8 cellular contexts compared by ENCODE assay signal in genomic region chr6:43478008-43478372, GRCh38. TPM values are rescaled to one million over a fixed set of nuclear protein-coding genes. Genes with fewer than 3 reads are reported as not detected.
DNase-seq lines count a peak whose midpoint lies in the region; ATAC-seq, FAIRE-seq and TF ChIP-seq lines count a peak whose summit lies in the region.

No MANE protein-coding gene starts in this region.

- peaks cover 48 to 54% (median 49%) of the 10 kb centered on the region in 3 donors for H3K4me1 Mint-ChIP-seq in T-cell

- H3K27me3 ChIP-seq in foreskin keratinocyte (no peaks in the 10 kb centered on the region), small intestine (ENCODE audit: control insufficient read depth in 2 of 2, insufficient read depth in 2 of 2, low read length in 2 of 2) (no peaks in the 10 kb centered on the region)

- no peaks in the 10 kb centered on the region for H3K9me3 Mint-ChIP-seq in T-cell

- POLR2A ChIA-PET in T-cell (lab: Charles Lee), result interaction anchor here (0.5 to 1.1 kb wide), 7 partner anchors 15 to 1238 kb away, joined by 3 to 5 read pairs (median 3); partner anchors contain the start of gene PEX6 (in 1 of the 2)

- no peaks in the 10 kb centered on the region for H3K9me3 ChIP-seq in small intestine (ENCODE audit: control insufficient read depth, low read depth)

- H3K27ac ChIP-seq in foreskin keratinocyte (peak overlapping the region; percentile 61), small intestine (ENCODE audit: low read depth in 1 of 2, low read length in 1 of 2) (peak overlapping the region; percentile 14 to 82)

- peak overlapping the region; percentile 75 to 94 for H3K27ac Mint-ChIP-seq in T-cell

- CTCF ChIA-PET in T-cell (lab: Charles Lee), result interaction anchor here in 1 of 2 donors (0.5 to 1.4 kb wide), 2 partner anchors 26 to 39 kb away, joined by 3 read pairs; partner anchors contain the start of genes POLR1C and YIPF3

- ATAC-seq in HG02938 (IDR thresholded peaks at IDR 0.05; ENCODE audit: unreplicated experiment) (peak; percentile 19), T-cell (replicated peaks in 1 of 4) (no peak), foreskin keratinocyte (no peak), HG03565 (IDR thresholded peaks at IDR 0.05; ENCODE audit: unreplicated experiment) (no peak)

- no peaks in the 10 kb centered on the region for H3K36me3 ChIP-seq in small intestine (ENCODE audit: control insufficient read depth in 2 of 2, insufficient read depth in 2 of 2, low read length in 2 of 2)

- peak overlapping the region; percentile 92 to 99 (median 93) for H3K4me3 Mint-ChIP-seq in T-cell

- no peak for FAIRE-seq in small intestine (lab: Jason Lieb, UNC)

- peaks cover 13% of the 10 kb centered on the region for H3K4me1 ChIP-seq in foreskin keratinocyte
- H3K4me1 ChIP-seq in small intestine (ENCODE audit: control insufficient read depth in 2 of 2, insufficient read depth in 1 of 2, low read depth in 1 of 2, low read length in 1 of 2), result peaks cover 0 to 15% of the 10 kb centered on the region in 2 donors

- peak overlapping the region; percentile 83 to 86 for H3K4me3 ChIP-seq in small intestine (ENCODE audit: low read depth in 1 of 2, low read length in 2 of 2)

- 8 to 20% (median 9%) methylated on average over 3 of the region's 3 CpGs for WGBS in small intestine, 3 donors

- DNase-seq in T-cell (peak in 2 of 34 experiments; percentile 15 to 16), foreskin keratinocyte (no peak), small intestine (no peak), mesenteric fat pad (ENCODE audit: low spot score) (no peak), EL (no peak), NCI-H2227 treated with DMSO at 0.1 percent for 48 hours (lab: John Stamatoyannopoulos, UW) (no peak)

- no peak for TF ChIP-seq CTCF in foreskin keratinocyte (conservative IDR thresholded peaks at IDR 0.05)

- H3K36me3 Mint-ChIP-seq in T-cell, result peaks cover under 1% of the 10 kb centered on the region

- H3K27me3 Mint-ChIP-seq in T-cell, result no peaks in the 10 kb centered on the region

RNA-seq across cellular contexts. Expression of gene TJAP1, which starts 0.6 kb away (rescaled TPM):
- total RNA-seq in T-cell, result 10 to 100 TPM; 30.8 to 51.9 (median 50.6) TPM
- total RNA-seq in foreskin keratinocyte, result 28.6 and 29.7 TPM in 2 replicates
- polyA plus RNA-seq in foreskin keratinocyte, result 28.6 and 28.8 TPM in 2 replicates
- 10 to 100 TPM; 17.2 to 30.3 (median 29.3) TPM for polyA plus RNA-seq in small intestine
- total RNA-seq in mesenteric fat pad, result 20.3 TPM

RNA-seq across cellular contexts. Expression of gene DLK2, which starts 22.6 kb away (rescaled TPM):
- 1 to 10 TPM in 4 of 5 donors, under 1 TPM in 1; 0.47 to 2.1 (median 1.4) TPM for total RNA-seq in T-cell
- total RNA-seq in foreskin keratinocyte, result 22.9 and 28.4 TPM in 2 replicates
- polyA plus RNA-seq in foreskin keratinocyte, result 26.7 and 33.5 TPM in 2 replicates
- polyA plus RNA-seq in small intestine, result under 1 TPM in 1 of 3 donors, not detected in 2; 0.72 TPM
- total RNA-seq in mesenteric fat pad, result not detected

RNA-seq across cellular contexts. Expression of gene LRRC73, which starts 32.2 kb away (rescaled TPM):
- total RNA-seq in T-cell, result under 1 TPM in 3 of 5 donors, not detected in 2; 0.53 to 0.95 (median 0.76) TPM
- 0.37 and 0.39 TPM in 2 replicates for total RNA-seq in foreskin keratinocyte
- polyA plus RNA-seq in foreskin keratinocyte, result 0.64 and 0.66 TPM in 2 replicates
- polyA plus RNA-seq in small intestine, result under 1 TPM; 0.22 to 0.54 (median 0.51) TPM
- 0.45 TPM for total RNA-seq in mesenteric fat pad

RNA-seq across cellular contexts. Expression of gene YIPF3, which starts 38.7 kb away (rescaled TPM):
- total RNA-seq in T-cell (10 to 100 TPM; 43.7 to 85.0 (median 80.0) TPM), foreskin keratinocyte (69.2 and 83.9 TPM in 2 replicates), mesenteric fat pad (72.5 TPM)
- polyA plus RNA-seq in foreskin keratinocyte (110 and 125 TPM in 2 replicates), small intestine (10 to 100 TPM; 49.0 to 91.2 (median 52.4) TPM)

RNA-seq across cellular contexts. Expression of gene POLR1C, which starts 38.9 kb away (rescaled TPM):
- 10 to 100 TPM; 42.3 to 49.8 (median 46.1) TPM for total RNA-seq in T-cell
- 52.8 and 60.9 TPM in 2 replicates for total RNA-seq in foreskin keratinocyte
- 59.3 and 61.9 TPM in 2 replicates for polyA plus RNA-seq in foreskin keratinocyte
- 10 to 100 TPM in 2 of 3 donors, 1 to 10 TPM in 1; 10.0 to 38.7 (median 12.7) TPM for polyA plus RNA-seq in small intestine
- 37.3 TPM for total RNA-seq in mesenteric fat pad
